In genomic region chr17:48360861-48361633, GRCh38 we compare ENCODE assay signal across 2 cellular contexts.
A peak's percentile ranks its signal among the peaks of the same experiment; 100 is the strongest.
TF ChIP-seq lines count a peak whose summit lies in the region.

No MANE protein-coding gene starts in this region.

TF ChIP-seq in K562, 482 proteins besides CTCF, POLR2A, EP300 and RAD21 (continues in another document):
- TF ChIP-seq HDAC3 (IDR thresholded peaks at IDR 0.05; ENCODE audit: borderline replicate concordance, partially characterized antibody) (peak; percentile 68), EP400 (IDR thresholded peaks at IDR 0.05) (peak; percentile 57), MTA1 (IDR thresholded peaks at IDR 0.05; ENCODE audit: borderline replicate concordance) (peak; percentile 11; the same call in 1 of the 2 replicates), TAL1 (IDR thresholded peaks at IDR 0.05) (peak; percentile 65), TCF3 (CRISPR knock-in tag; IDR thresholded peaks at IDR 0.05) (peak; percentile 56), MTA3 (IDR thresholded peaks at IDR 0.05; ENCODE audit: borderline replicate concordance) (peak; percentile 89), VEZF1 (CRISPR knock-in tag; IDR thresholded peaks at IDR 0.05) (peak; percentile 46), CXXC5 (CRISPR knock-in tag; IDR thresholded peaks at IDR 0.05) (peak; percentile 89), HMBOX1 (IDR thresholded peaks at IDR 0.05) (peak; percentile 65), NFRKB (IDR thresholded peaks at IDR 0.05; ENCODE audit: low read depth) (peak; percentile 42; the same call in 1 of the 2 replicates), SOX6 (IDR thresholded peaks at IDR 0.05) (peak; percentile 82), ZBTB11 (CRISPR knock-in tag; IDR thresholded peaks at IDR 0.05) (peak in 1 of 3 experiments; percentile 38; a peak in 1 of 6 replicates), L3MBTL2 (IDR thresholded peaks at IDR 0.05) (peak; percentile 2; the same call in 1 of the 2 replicates), TRIM24 (IDR thresholded peaks at IDR 0.05) (peak; percentile 98 to 99), ARNT (IDR thresholded peaks at IDR 0.05) (peak in 1 of 2 experiments; percentile 98; a peak in 2 of 4 replicates), TEAD1 (CRISPR knock-in tag; IDR thresholded peaks at IDR 0.05) (peak in 1 of 2 experiments; percentile 44; a peak in 1 of 4 replicates), RCOR1 (IDR thresholded peaks at IDR 0.05; ENCODE audit: borderline replicate concordance in 1 of 2, low read depth in 2 of 2, low read length in 2 of 2) (peak in 1 of 2 experiments; percentile 70; a peak in 2 of 4 replicates), ETV1 (tag; conservative IDR thresholded peaks at IDR 0.05; ENCODE audit: low read depth) (peak; percentile 31; the same call in 1 of the 2 replicates), OTX1 (CRISPR knock-in tag; IDR thresholded peaks at IDR 0.05) (0 out of 2 replicates have a peak, but pooled peaks have one; percentile 18), CEBPG (CRISPR knock-in tag; IDR thresholded peaks at IDR 0.05) (peak; percentile 88), CEBPG (tag; conservative IDR thresholded peaks at IDR 0.05 in 1 of 2, IDR thresholded peaks at IDR 0.05 in 1 of 2) (peak; percentile 96 to 99), E2F8 (IDR thresholded peaks at IDR 0.05; ENCODE audit: low read depth, partially characterized antibody) (peak; percentile 55)

TF ChIP-seq in HepG2, 621 proteins besides CTCF, POLR2A, EP300 and RAD21:
- TF ChIP-seq CEBPB (IDR thresholded peaks at IDR 0.05; ENCODE audit: borderline replicate concordance, low read depth, low read length) = 0 out of 2 replicates have a peak, but pooled peaks have one; percentile 5
